In the genomic region with DNA sequence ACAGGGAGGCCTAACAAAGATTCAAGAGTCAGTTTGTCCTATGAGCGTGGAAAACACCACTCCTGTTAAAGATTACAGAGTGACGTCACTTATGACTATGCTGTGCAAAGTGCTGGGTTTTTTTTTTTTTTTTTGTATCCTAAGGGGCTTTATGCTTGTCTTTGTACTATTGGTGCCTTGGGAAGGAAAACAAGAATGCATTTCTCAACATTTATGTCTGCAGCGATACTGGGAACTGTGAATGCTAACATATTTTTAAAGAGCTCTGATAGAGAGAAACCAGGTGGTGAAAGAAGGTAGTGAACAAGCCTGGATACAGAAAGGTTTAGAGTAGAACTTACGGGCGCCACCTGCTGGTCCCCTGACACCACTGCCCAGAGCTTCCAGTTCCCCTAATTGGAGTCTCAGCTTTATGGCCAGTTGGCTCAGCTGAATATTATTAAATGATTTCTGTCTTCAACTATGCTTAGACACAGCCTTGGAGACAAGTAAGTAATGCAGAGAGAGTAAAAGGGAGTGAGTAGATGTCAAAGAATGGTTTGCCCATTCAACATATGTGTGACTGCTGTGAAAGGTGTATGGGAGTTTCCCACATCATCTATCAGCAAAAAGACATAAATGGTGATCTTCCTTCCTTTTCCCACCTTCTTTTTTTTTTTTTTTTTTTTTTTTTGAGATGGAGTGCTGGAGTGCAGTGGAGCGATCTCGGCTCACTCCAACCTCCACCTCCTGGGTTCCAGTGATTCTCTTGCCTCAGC, we compare ENCODE assay signal across 1 cellular context.
A peak's percentile ranks its signal among the peaks of the same experiment; 100 is the strongest.
TF ChIP-seq lines count a peak whose summit lies in the region.

No MANE protein-coding gene starts in this region.

TF ChIP-seq in HEK293, 187 proteins besides CTCF, POLR2A, EP300 and RAD21 (continued from another document):
- no peak for TF ChIP-seq BCL11A (tag by site-specific recombination; IDR thresholded peaks at IDR 0.05; ENCODE audit: low read depth)
- TF ChIP-seq, protein P1, sequence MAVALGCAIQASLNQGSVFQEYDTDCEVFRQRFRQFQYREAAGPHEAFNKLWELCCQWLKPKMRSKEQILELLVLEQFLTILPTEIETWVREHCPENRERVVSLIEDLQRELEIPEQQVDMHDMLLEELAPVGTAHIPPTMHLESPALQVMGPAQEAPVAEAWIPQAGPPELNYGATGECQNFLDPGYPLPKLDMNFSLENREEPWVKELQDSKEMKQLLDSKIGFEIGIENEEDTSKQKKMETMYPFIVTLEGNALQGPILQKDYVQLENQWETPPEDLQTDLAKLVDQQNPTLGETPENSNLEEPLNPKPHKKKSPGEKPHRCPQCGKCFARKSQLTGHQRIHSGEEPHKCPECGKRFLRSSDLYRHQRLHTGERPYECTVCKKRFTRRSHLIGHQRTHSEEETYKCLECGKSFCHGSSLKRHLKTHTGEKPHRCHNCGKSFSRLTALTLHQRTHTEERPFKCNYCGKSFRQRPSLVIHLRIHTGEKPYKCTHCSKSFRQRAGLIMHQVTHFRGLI (tag by site-specific recombination; IDR thresholded peaks at IDR 0.05) = no peak
- peak; percentile 63 for TF ChIP-seq ZNF654 (tag by site-specific recombination; IDR thresholded peaks at IDR 0.05; ENCODE audit: low read depth)
- TF ChIP-seq, protein P2, sequence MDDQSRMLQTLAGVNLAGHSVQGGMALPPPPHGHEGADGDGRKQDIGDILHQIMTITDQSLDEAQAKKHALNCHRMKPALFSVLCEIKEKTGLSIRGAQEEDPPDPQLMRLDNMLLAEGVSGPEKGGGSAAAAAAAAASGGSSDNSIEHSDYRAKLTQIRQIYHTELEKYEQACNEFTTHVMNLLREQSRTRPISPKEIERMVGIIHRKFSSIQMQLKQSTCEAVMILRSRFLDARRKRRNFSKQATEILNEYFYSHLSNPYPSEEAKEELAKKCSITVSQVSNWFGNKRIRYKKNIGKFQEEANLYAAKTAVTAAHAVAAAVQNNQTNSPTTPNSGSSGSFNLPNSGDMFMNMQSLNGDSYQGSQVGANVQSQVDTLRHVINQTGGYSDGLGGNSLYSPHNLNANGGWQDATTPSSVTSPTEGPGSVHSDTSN (CRISPR knock-in tag; IDR thresholded peaks at IDR 0.05) = no peak
- TF ChIP-seq ZNF2 (tag by site-specific recombination; IDR thresholded peaks at IDR 0.05) = no peak
- no peak for TF ChIP-seq ZIC2 (tag by site-specific recombination; IDR thresholded peaks at IDR 0.05)
- TF ChIP-seq ZNF214 (tag by site-specific recombination; IDR thresholded peaks at IDR 0.05; ENCODE audit: borderline replicate concordance) = no peak
- TF ChIP-seq SETDB1 (IDR thresholded peaks at IDR 0.05; ENCODE audit: insufficient read length, low read length) = no peak
- TF ChIP-seq ZBTB20 (tag by site-specific recombination; IDR thresholded peaks at IDR 0.05) = no peak
- TF ChIP-seq IKZF3 (tag by site-specific recombination; IDR thresholded peaks at IDR 0.05) = no peak
- TF ChIP-seq, protein P3, sequence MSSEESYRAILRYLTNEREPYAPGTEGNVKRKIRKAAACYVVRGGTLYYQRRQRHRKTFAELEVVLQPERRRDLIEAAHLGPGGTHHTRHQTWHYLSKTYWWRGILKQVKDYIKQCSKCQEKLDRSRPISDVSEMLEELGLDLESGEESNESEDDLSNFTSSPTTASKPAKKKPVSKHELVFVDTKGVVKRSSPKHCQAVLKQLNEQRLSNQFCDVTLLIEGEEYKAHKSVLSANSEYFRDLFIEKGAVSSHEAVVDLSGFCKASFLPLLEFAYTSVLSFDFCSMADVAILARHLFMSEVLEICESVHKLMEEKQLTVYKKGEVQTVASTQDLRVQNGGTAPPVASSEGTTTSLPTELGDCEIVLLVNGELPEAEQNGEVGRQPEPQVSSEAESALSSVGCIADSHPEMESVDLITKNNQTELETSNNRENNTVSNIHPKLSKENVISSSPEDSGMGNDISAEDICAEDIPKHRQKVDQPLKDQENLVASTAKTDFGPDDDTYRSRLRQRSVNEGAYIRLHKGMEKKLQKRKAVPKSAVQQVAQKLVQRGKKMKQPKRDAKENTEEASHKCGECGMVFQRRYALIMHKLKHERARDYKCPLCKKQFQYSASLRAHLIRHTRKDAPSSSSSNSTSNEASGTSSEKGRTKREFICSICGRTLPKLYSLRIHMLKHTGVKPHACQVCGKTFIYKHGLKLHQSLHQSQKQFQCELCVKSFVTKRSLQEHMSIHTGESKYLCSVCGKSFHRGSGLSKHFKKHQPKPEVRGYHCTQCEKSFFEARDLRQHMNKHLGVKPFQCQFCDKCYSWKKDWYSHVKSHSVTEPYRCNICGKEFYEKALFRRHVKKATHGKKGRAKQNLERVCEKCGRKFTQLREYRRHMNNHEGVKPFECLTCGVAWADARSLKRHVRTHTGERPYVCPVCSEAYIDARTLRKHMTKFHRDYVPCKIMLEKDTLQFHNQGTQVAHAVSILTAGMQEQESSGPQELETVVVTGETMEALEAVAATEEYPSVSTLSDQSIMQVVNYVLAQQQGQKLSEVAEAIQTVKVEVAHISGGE (tag by site-specific recombination; conservative IDR thresholded peaks at IDR 0.05; ENCODE audit: low read depth) = no peak
